23 cellular contexts compared by ENCODE assay signal in genomic region chr1:215132156-215132555, GRCh38. TPM values are rescaled to one million over a fixed set of nuclear protein-coding genes. Genes with fewer than 3 reads are reported as not detected.
DNase-seq lines count a peak whose midpoint lies in the region; ATAC-seq and TF ChIP-seq lines count a peak whose summit lies in the region.
"Had no signal": no experiment of that assay in that cellular context is flagged by ENCODE, and none has a peak within 500 bp of the region (broad histone marks: within the 10 kb centered on the region; RNA-seq: fewer than 3 reads in every experiment).

No MANE protein-coding gene starts in this region.

- no peaks in the 10 kb centered on the region for H3K9me3 ChIP-seq in vagina
- H3K9me3 ChIP-seq: gastrocnemius medialis, thyroid gland had no signal

- H3K4me3 ChIP-seq in fibroblast of mammary gland (ENCODE audit: control insufficient read depth, low read depth, low read length): no peak overlapping the region
- H3K4me3 ChIP-seq in vagina: no peak overlapping the region
- H3K4me3 ChIP-seq: gastrocnemius medialis, thyroid gland had no signal

- H3K36me3 ChIP-seq in vagina: no peaks in the 10 kb centered on the region
- H3K36me3 ChIP-seq: gastrocnemius medialis, thyroid gland had no signal

- TF ChIP-seq CTCF in fibroblast of mammary gland (conservative IDR thresholded peaks at IDR 0.05; ENCODE audit: control insufficient read depth, insufficient read depth, low read depth, low read length) (no peak), vagina (IDR thresholded peaks at IDR 0.05) (no peak)

- no peaks in the 10 kb centered on the region for H3K4me1 ChIP-seq in vagina
- H3K4me1 ChIP-seq: gastrocnemius medialis had no signal

- peak; percentile 7 for DNase-seq in ELR (ENCODE audit: low read depth)
- DNase-seq in fibroblast of mammary gland (ENCODE audit: low read depth): peak; percentile 66
- DNase-seq in renal cortical epithelial cell (ENCODE audit: low read depth): peak; percentile 98
- no peak for DNase-seq in NCI-H526 (lab: John Stamatoyannopoulos, UW)
- no peak for DNase-seq in NCI-H2196 treated with DMSO at 0.1 percent for 48 hours (lab: John Stamatoyannopoulos, UW; ENCODE audit: unreplicated experiment)
- DNase-seq in vagina (ENCODE audit: extremely low spot score in 2 of 2): no peak
- DNase-seq: activated CD4-positive, alpha-beta T cell treated with anti-CD3 and anti-CD28 coated beads, Interleukin-2, amount 50 U/mL, for 1 hour; activated CD8-positive, alpha-beta memory T cell treated with anti-CD3 and anti-CD28 coated beads, Interleukin-2, amount 50 U/mL, for 48 hours; activated effector memory CD4-positive, alpha-beta T cell treated with Interleukin-2 at 50 U/mL for 16 hours; activated naive CD8-positive, alpha-beta T cell treated with anti-CD3 and anti-CD28 coated beads, Interleukin-2, amount 50 U/mL, for 24 hours; AML-193; CD8-positive, alpha-beta memory T cell; central memory CD4-positive, alpha-beta T cell; gastrocnemius medialis; left cardiac atrium; NCI-H146; OCI-M1; SHP77 treated with DMSO at 0.1 percent for 48 hours; T-cell; thyroid gland had no signal

- ATAC-seq in SK-N-SH treated with all-trans-retinoic acid at 6 μM for 48 hours: peak; percentile 82
- ATAC-seq: activated naive CD8-positive, alpha-beta T cell treated with anti-CD3 and anti-CD28 coated beads, Interleukin-2, amount 50 U/mL, for 24 hours; gastrocnemius medialis; left cardiac atrium; natural killer cell treated with Interleukin-12 subunit alpha and Interleukin-12 subunit beta and Interleukin-15 and Interleukin-18, amount 100 ng/mL, for 72 hours; stimulated activated memory B cell treated with anti-CD40 and anti-IgM and Interleukin-4, amounts not matched to agents 10 μg/mL and 1 μg/mL and 100 μg/mL, for 72 hours; T-cell had no signal

- H3K27me3 ChIP-seq in vagina: no peaks in the 10 kb centered on the region
- H3K27me3 ChIP-seq: gastrocnemius medialis, thyroid gland had no signal

- no peak overlapping the region for H3K27ac ChIP-seq in vagina
- H3K27ac ChIP-seq: gastrocnemius medialis had no signal

- intact Hi-C loops in vagina (cut with DNase I): no loop called here

- no peak for TF ChIP-seq POLR2A in vagina (IDR thresholded peaks at IDR 0.05)

TF ChIP-seq in SK-N-SH treated with all-trans-retinoic acid at 6 μM for 48 hours, 23 proteins besides CTCF, POLR2A, EP300 and RAD21:
- TF ChIP-seq ZNF70 (CRISPR knock-in tag; IDR thresholded peaks at IDR 0.05): no peak
- TF ChIP-seq ARNTL (CRISPR knock-in tag; IDR thresholded peaks at IDR 0.05; ENCODE audit: borderline replicate concordance, low read depth): no peak
- TF ChIP-seq TCF4 (CRISPR knock-in tag; IDR thresholded peaks at IDR 0.05; ENCODE audit: borderline replicate concordance): no peak
- TF ChIP-seq OSR1 (CRISPR knock-in tag; IDR thresholded peaks at IDR 0.05): no peak
- no peak for TF ChIP-seq GLIS3 (CRISPR knock-in tag; IDR thresholded peaks at IDR 0.05)
- no peak for TF ChIP-seq TSHZ2 (CRISPR knock-in tag; IDR thresholded peaks at IDR 0.05)
- TF ChIP-seq CSDC2 (CRISPR knock-in tag; IDR thresholded peaks at IDR 0.05): no peak
- TF ChIP-seq ESRRG (CRISPR knock-in tag; IDR thresholded peaks at IDR 0.05): no peak
- no peak for TF ChIP-seq ZFP30 (CRISPR knock-in tag; IDR thresholded peaks at IDR 0.05)
- no peak for TF ChIP-seq ZFP3 (CRISPR knock-in tag; IDR thresholded peaks at IDR 0.05)
- no peak for TF ChIP-seq PPARA (CRISPR knock-in tag; IDR thresholded peaks at IDR 0.05; ENCODE audit: borderline replicate concordance)
- no peak for TF ChIP-seq ZNF565 (CRISPR knock-in tag; conservative IDR thresholded peaks at IDR 0.05; ENCODE audit: low read depth)
TF ChIP-seq in SK-N-SH treated with all-trans-retinoic acid at 6 μM for 48 hours: peak in this region for 0.

RNA-seq across cellular contexts. Expression of gene KCNK2, which starts 49.6 kb away (rescaled TPM):
- total RNA-seq in renal cortical epithelial cell (0.25 TPM in 1 of 2 replicates, not detected in the other), vagina (2.5 TPM)
- total RNA-seq: CD8-positive, alpha-beta memory T cell; natural killer cell treated with Interleukin-12 subunit alpha and Interleukin-12 subunit beta and Interleukin-15 and Interleukin-18, amount 100 ng/mL, for 72 hours; T-cell had no signal

Comparison
In these comparisons a context has a peak if more than half of its experiments do, and no peak if none do; other contexts are left out.
1. DNase-seq: peak in ELR (single experiment), fibroblast of mammary gland (single experiment) and renal cortical epithelial cell (single experiment); none in NCI-H526 (0 of 2), NCI-H2196 treated with DMSO at 0.1 percent for 48 hours (single experiment) and vagina (0 of 2).